ENCODE assay signal across 13 cellular contexts in genomic region chr11:116579857-116580727, GRCh38.
DNase-seq lines count a peak whose midpoint lies in the region; ATAC-seq and TF ChIP-seq lines count a peak whose summit lies in the region.
"Had no signal": no experiment of that assay in that cellular context is flagged by ENCODE, and none has a peak within 500 bp of the region (broad histone marks: within the 10 kb centered on the region; RNA-seq: fewer than 3 reads in every experiment).

No MANE protein-coding gene starts in this region.

- H3K36me3 ChIP-seq in HUES64 (ENCODE audit: insufficient read depth, low read length) (no peaks in the 10 kb centered on the region), endodermal cell (ENCODE audit: control insufficient read depth, insufficient read depth, low read length) (no peaks in the 10 kb centered on the region)

- H3K36me3 Mint-ChIP-seq in endodermal cell (ENCODE audit: low read depth) (no peaks in the 10 kb centered on the region), neural crest cell (ENCODE audit: low read depth) (peaks cover 2% of the 10 kb centered on the region)

- no peak overlapping the region for H3K27ac Mint-ChIP-seq in endodermal cell
- H3K27ac Mint-ChIP-seq in neural crest cell (ENCODE audit: unreplicated experiment), result no peak overlapping the region
- H3K27ac Mint-ChIP-seq: activated naive CD8-positive, alpha-beta T cell treated with anti-CD3 and anti-CD28 coated beads, Interleukin-2, amount 50 U/mL, for 24 hours had no signal

- H3K9me3 Mint-ChIP-seq in endodermal cell (no peaks in the 10 kb centered on the region), neural crest cell (no peaks in the 10 kb centered on the region)
- H3K9me3 Mint-ChIP-seq: activated naive CD8-positive, alpha-beta T cell treated with anti-CD3 and anti-CD28 coated beads, Interleukin-2, amount 50 U/mL, for 24 hours had no signal

- peak; percentile 42 for TF ChIP-seq CTCF in endodermal cell (conservative IDR thresholded peaks at IDR 0.05)
- no peak for TF ChIP-seq CTCF in neural crest cell (conservative IDR thresholded peaks at IDR 0.05)

- H3K9ac ChIP-seq in HUES64 (ENCODE audit: low read depth, low read length) (peak overlapping the region; percentile 3; the same call in 1 of the 2 replicates), endodermal cell (ENCODE audit: extremely low read depth, low read length, poor library complexity, severe bottlenecking) (no peak overlapping the region)
- H3K9ac ChIP-seq: KMS-11 had no signal

- H3K27ac ChIP-seq in HUES64 (ENCODE audit: low read depth, low read length), result no peak overlapping the region; the same call in 1 of the 2 replicates
- no peak overlapping the region for H3K27ac ChIP-seq in endodermal cell (ENCODE audit: low read depth, low read length)
- H3K27ac ChIP-seq: KMS-11, testis had no signal

- H3K9me3 ChIP-seq in HUES64 (ENCODE audit: insufficient read depth, low read depth, low read length) (no peaks in the 10 kb centered on the region), endodermal cell (ENCODE audit: control insufficient read depth, low read length) (no peaks in the 10 kb centered on the region)
- H3K9me3 ChIP-seq: testis had no signal

- peak overlapping the region; percentile 49 for H3K4me3 ChIP-seq in HUES64 (ENCODE audit: low read length)
- peak overlapping the region; percentile 65 for H3K4me3 ChIP-seq in endodermal cell (ENCODE audit: low read length)

- H3K27me3 ChIP-seq in HUES64 (ENCODE audit: insufficient read depth, low read length) (peaks cover 89% of the 10 kb centered on the region), endodermal cell (ENCODE audit: control insufficient read depth, insufficient read depth, low read length, poor library complexity, severe bottlenecking) (peaks cover 81% of the 10 kb centered on the region)
- H3K27me3 ChIP-seq: testis had no signal

- H3K4me1 ChIP-seq in HUES64 (ENCODE audit: insufficient read depth, low read length) (peaks cover 23% of the 10 kb centered on the region), endodermal cell (ENCODE audit: control insufficient read depth, insufficient read depth, low read length) (peaks cover 9% of the 10 kb centered on the region)
- H3K4me1 ChIP-seq: testis had no signal

- ATAC-seq in HG02571 (IDR thresholded peaks at IDR 0.05; ENCODE audit: unreplicated experiment), result no peak
- ATAC-seq in HG03469 (IDR thresholded peaks at IDR 0.05; ENCODE audit: unreplicated experiment), result no peak
- ATAC-seq in GM21825 (IDR thresholded peaks at IDR 0.05; ENCODE audit: unreplicated experiment), result no peak
- ATAC-seq: activated naive CD8-positive, alpha-beta T cell treated with anti-CD3 and anti-CD28 coated beads, Interleukin-2, amount 50 U/mL, for 24 hours; sciatic nerve had no signal

- peaks cover 32% of the 10 kb centered on the region for H3K4me1 Mint-ChIP-seq in endodermal cell
- peaks cover 14% of the 10 kb centered on the region for H3K4me1 Mint-ChIP-seq in neural crest cell
- H3K4me1 Mint-ChIP-seq: activated naive CD8-positive, alpha-beta T cell treated with anti-CD3 and anti-CD28 coated beads, Interleukin-2, amount 50 U/mL, for 24 hours had no signal

- DNase-seq in GM03348 (ENCODE audit: low spot score) (peak; percentile 35), endodermal cell (peak; percentile 84), neural crest cell (ENCODE audit: low read depth, low spot score) (peak; percentile 14)
- DNase-seq: activated CD8-positive, alpha-beta memory T cell treated with anti-CD3 and anti-CD28 coated beads, Interleukin-2, amount 50 U/mL, for 4 hours; activated naive CD8-positive, alpha-beta T cell treated with anti-CD3 and anti-CD28 coated beads, Interleukin-2, amount 50 U/mL, for 24 hours; NCI-H226 had no signal

- H3K27me3 Mint-ChIP-seq in endodermal cell (ENCODE audit: insufficient read depth) (peaks cover 87% of the 10 kb centered on the region), neural crest cell (ENCODE audit: low read depth) (peaks cover 88% of the 10 kb centered on the region)

- H3K4me3 Mint-ChIP-seq in endodermal cell, result peak overlapping the region; percentile 46
- H3K4me3 Mint-ChIP-seq in neural crest cell, result peak overlapping the region; percentile 71
- H3K4me3 Mint-ChIP-seq: activated naive CD8-positive, alpha-beta T cell treated with anti-CD3 and anti-CD28 coated beads, Interleukin-2, amount 50 U/mL, for 24 hours had no signal

- 1% methylated on average over 76 of the region's 76 CpGs for WGBS in HUES64
- 1 to 2% methylated on average over 21 to 76 of the region's 76 CpGs for WGBS in endodermal cell (ENCODE audit: insufficient coverage in 1 of 2, insufficient read length in 1 of 2), 2 experiments

Comparison
In these comparisons a context has a peak if more than half of its experiments do, and no peak if none do; other contexts are left out.
1. DNase-seq: peak in every context shown above with its lines; median percentile 84 in endodermal cell; 35 in GM03348; 14 in neural crest cell.